In the genomic region with DNA sequence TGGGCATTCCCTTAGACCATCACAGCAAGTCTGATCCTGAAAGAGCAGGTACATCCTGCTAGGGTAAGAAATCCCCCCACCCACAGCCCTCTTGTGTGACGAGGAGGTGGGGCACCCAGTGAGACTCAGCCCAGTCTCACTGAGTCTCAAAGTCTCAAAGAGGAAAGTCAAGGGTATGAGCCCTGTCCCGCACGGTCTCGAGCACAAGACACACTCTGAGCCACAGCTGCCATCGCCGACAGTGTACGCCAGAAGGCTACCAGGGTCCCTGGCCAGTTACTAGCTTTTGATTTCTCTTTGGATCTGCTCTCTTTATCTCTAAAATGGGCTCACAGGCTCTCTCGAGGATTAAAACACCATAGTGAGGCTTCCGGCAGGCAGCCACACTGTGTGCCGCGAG, we compare ENCODE assay signal across 1 cellular context.
TF ChIP-seq lines count a peak whose summit lies in the region.

No MANE protein-coding gene starts in this region.

TF ChIP-seq in GM23338, 12 proteins besides CTCF, POLR2A, EP300 and RAD21 (continued from another document):
- TF ChIP-seq, protein P1, sequence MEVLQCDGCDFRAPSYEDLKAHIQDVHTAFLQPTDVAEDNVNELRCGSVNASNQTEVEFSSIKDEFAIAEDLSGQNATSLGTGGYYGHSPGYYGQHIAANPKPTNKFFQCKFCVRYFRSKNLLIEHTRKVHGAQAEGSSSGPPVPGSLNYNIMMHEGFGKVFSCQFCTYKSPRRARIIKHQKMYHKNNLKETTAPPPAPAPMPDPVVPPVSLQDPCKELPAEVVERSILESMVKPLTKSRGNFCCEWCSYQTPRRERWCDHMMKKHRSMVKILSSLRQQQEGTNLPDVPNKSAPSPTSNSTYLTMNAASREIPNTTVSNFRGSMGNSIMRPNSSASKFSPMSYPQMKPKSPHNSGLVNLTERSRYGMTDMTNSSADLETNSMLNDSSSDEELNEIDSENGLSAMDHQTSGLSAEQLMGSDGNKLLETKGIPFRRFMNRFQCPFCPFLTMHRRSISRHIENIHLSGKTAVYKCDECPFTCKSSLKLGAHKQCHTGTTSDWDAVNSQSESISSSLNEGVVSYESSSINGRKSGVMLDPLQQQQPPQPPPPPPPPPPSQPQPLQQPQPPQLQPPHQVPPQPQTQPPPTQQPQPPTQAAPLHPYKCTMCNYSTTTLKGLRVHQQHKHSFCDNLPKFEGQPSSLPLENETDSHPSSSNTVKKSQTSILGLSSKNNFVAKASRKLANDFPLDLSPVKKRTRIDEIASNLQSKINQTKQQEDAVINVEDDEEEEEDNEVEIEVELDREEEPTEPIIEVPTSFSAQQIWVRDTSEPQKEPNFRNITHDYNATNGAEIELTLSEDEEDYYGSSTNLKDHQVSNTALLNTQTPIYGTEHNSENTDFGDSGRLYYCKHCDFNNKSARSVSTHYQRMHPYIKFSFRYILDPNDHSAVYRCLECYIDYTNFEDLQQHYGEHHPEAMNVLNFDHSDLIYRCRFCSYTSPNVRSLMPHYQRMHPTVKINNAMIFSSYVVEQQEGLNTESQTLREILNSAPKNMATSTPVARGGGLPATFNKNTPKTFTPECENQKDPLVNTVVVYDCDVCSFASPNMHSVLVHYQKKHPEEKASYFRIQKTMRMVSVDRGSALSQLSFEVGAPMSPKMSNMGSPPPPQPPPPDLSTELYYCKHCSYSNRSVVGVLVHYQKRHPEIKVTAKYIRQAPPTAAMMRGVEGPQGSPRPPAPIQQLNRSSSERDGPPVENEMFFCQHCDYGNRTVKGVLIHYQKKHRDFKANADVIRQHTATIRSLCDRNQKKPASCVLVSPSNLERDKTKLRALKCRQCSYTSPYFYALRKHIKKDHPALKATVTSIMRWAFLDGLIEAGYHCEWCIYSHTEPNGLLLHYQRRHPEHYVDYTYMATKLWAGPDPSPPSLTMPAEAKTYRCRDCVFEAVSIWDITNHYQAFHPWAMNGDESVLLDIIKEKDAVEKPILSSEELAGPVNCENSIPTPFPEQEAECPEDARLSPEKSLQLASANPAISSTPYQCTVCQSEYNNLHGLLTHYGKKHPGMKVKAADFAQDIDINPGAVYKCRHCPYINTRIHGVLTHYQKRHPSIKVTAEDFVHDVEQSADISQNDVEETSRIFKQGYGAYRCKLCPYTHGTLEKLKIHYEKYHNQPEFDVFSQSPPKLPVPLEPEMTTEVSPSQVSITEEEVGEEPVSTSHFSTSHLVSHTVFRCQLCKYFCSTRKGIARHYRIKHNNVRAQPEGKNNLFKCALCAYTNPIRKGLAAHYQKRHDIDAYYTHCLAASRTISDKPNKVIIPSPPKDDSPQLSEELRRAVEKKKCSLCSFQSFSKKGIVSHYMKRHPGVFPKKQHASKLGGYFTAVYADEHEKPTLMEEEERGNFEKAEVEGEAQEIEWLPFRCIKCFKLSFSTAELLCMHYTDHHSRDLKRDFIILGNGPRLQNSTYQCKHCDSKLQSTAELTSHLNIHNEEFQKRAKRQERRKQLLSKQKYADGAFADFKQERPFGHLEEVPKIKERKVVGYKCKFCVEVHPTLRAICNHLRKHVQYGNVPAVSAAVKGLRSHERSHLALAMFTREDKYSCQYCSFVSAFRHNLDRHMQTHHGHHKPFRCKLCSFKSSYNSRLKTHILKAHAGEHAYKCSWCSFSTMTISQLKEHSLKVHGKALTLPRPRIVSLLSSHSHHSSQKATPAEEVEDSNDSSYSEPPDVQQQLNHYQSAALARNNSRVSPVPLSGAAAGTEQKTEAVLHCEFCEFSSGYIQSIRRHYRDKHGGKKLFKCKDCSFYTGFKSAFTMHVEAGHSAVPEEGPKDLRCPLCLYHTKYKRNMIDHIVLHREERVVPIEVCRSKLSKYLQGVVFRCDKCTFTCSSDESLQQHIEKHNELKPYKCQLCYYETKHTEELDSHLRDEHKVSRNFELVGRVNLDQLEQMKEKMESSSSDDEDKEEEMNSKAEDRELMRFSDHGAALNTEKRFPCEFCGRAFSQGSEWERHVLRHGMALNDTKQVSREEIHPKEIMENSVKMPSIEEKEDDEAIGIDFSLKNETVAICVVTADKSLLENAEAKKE (CRISPR knock-in tag; IDR thresholded peaks at IDR 0.05), result no peak
- TF ChIP-seq REST (IDR thresholded peaks at IDR 0.05; ENCODE audit: unreplicated experiment) (no peak), STAT1 (IDR thresholded peaks at IDR 0.05; ENCODE audit: unreplicated experiment) (no peak), CREB1 (CRISPR knock-in tag; IDR thresholded peaks at IDR 0.05; ENCODE audit: low read depth) (no peak), ZNF331 (CRISPR knock-in tag; IDR thresholded peaks at IDR 0.05; ENCODE audit: low read depth) (no peak), NANOG (IDR thresholded peaks at IDR 0.05; ENCODE audit: borderline replicate concordance) (no peak), JUNB (IDR thresholded peaks at IDR 0.05; ENCODE audit: unreplicated experiment) (no peak)
